30 cellular contexts compared by ENCODE assay signal in genomic region chr21:31902438-31902837, GRCh38. TPM values are rescaled to one million over a fixed set of nuclear protein-coding genes. Genes with fewer than 3 reads are reported as not detected.
"Had no signal": no experiment of that assay in that cellular context is flagged by ENCODE, and none has a peak within 500 bp of the region (broad histone marks: within the 10 kb centered on the region; RNA-seq: fewer than 3 reads in every experiment).

No MANE protein-coding gene starts in this region.

- H3K27me3 ChIP-seq: adrenal gland had no signal

- FAIRE-seq: astrocyte, K562 had no signal

- H3K27ac ChIP-seq: adrenal gland, VCaP had no signal

- DNase-seq: activated B cell treated with CpG ODN at 0.5 μM for 24 hours; activated CD4-positive, alpha-beta memory T cell treated with anti-CD3 and anti-CD28 coated beads for 36 hours; activated CD4-positive, alpha-beta T cell treated with anti-CD3 and anti-CD28 coated beads for 4 hours; activated CD4-positive, alpha-beta T cell treated with anti-CD3 and anti-CD28 coated beads, Interleukin-2, amount 50 U/mL, for 1 hour; activated CD4-positive, CD25-positive, alpha-beta regulatory T cell treated with anti-CD3 and anti-CD28 coated beads, Interleukin-2, amount 50 U/mL, for 72 hours; activated CD8-positive, alpha-beta memory T cell treated with anti-CD3 and anti-CD28 coated beads, Interleukin-2, amount 50 U/mL, for 4 hours; activated gamma-delta T cell treated with Interleukin-2 at 50 U/mL for 16 hours; activated naive CD4-positive, alpha-beta T cell treated with anti-CD3 and anti-CD28 coated beads for 36 hours; activated T-cell treated with anti-CD3 and anti-CD28 coated beads for 4 hours; activated T-cell treated with anti-CD3 and anti-CD28 coated beads, Interleukin-2, amount 50 U/mL, for 4 hours; adrenal gland; central memory CD4-positive, alpha-beta T cell; NCI-H1092 treated with DMSO at 0.1 percent for 48 hours; NCI-H1436; NCI-H187; NCI-H2029 treated with DMSO at 0.1 percent for 48 hours; NCI-H2107; NCI-H2171; NCI-H510A; NCI-H526; SHP77 treated with DMSO at 0.1 percent for 48 hours; T-helper 1 cell; T-helper 2 cell; T-helper 9 cell had no signal

- H3K36me3 ChIP-seq: adrenal gland had no signal

- H3K4me1 ChIP-seq: adrenal gland had no signal

- H3K4me3 ChIP-seq: adrenal gland, K562 had no signal

- H3K9me3 ChIP-seq: adrenal gland had no signal

- ATAC-seq: activated naive CD4-positive, alpha-beta T cell treated with anti-CD3 and anti-CD28 coated beads, Interleukin-2, amount 50 U/mL, for 72 hours; activated T-cell treated with anti-CD3 and anti-CD28 coated beads, Interleukin-2, amount 50 U/mL, for 4 hours; K562; Panc1; SK-N-SH treated with all-trans-retinoic acid at 6 μM for 48 hours had no signal

RNA-seq across cellular contexts. Expression of gene HUNK, which starts 29.6 kb away (rescaled TPM):
- total RNA-seq: K562 had no signal
- polyA plus RNA-seq: K562 had no signal
